ENCODE assay signal across 10 cellular contexts in the genomic region with DNA sequence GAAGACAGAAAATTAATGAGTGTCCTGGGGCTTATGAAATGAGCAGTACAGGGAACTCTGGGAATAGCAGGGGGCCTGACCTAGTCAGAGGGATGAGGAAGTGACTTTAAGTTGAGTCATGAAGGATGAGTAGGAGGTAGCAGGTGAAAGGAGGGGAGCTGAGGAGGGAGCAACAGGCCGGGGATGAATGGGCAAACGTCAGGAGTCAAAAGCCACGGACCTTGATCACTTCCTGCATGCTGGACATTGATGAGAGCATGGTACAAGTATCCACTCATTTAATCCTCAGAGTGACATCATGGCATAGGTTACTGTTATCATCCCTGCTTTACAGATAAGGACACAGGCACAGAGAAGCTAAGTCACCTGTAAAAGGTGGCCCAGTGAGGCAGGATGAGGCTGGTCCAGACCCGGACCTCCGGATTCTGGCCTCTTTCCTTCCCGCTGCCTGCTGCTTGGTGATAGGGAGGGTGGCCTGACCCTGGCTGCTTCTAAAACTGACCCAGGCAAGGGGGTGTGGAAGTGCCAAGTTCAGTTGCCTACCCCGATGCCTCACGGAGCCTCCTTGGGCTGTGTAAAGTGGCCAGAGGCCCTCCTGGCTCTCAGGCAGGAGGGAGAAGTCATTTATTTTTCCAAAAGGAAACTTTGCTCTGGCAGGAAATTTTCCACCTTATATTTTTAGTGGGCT. TPM values are rescaled to one million over a fixed set of nuclear protein-coding genes. Genes with fewer than 3 reads are reported as not detected.
DNase-seq lines count a peak whose midpoint lies in the region; ATAC-seq and TF ChIP-seq lines count a peak whose summit lies in the region.
"Had no signal": no experiment of that assay in that cellular context is flagged by ENCODE, and none has a peak within 500 bp of the region (broad histone marks: within the 10 kb centered on the region; RNA-seq: fewer than 3 reads in every experiment).

No MANE protein-coding gene starts in this region.

- H3K4me3 ChIP-seq in Panc1 (ENCODE audit: low read depth in 2 of 2, low read length in 2 of 2) (no peak overlapping the region), esophagus muscularis mucosa (no peak overlapping the region), spleen (no peak overlapping the region)
- H3K4me3 ChIP-seq: skin epidermis had no signal

- H3K4me1 ChIP-seq in Panc1 (ENCODE audit: control insufficient read depth, insufficient read depth, low read length) (0 out of 2 replicates have a peak, but pooled peaks cover 3% of the 10 kb centered on the region), esophagus muscularis mucosa (peaks cover 24 to 68% (median 32%) of the 10 kb centered on the region in 4 donors), spleen (peaks cover 0 to 36% (median 14%) of the 10 kb centered on the region in 6 donors)

- no peak overlapping the region for H3K27ac ChIP-seq in Panc1 (ENCODE audit: low read length)
- H3K27ac ChIP-seq in esophagus muscularis mucosa (replicated peaks in 1 of 4), result peak overlapping the region; percentile 25 to 63 (median 42)
- no peak overlapping the region for H3K27ac ChIP-seq in spleen
- H3K27ac ChIP-seq: C4-2B had no signal

- WGBS in esophagus muscularis mucosa, result 64% methylated on average over 5 of the region's 8 CpGs
- 37 to 64% (median 57%) methylated on average over 5 to 8 of the region's 8 CpGs for WGBS in spleen, 5 donors

- peak; percentile 47 for DNase-seq in activated CD4-positive, alpha-beta T cell treated with anti-CD3 and anti-CD28 coated beads for 36 hours
- no peak for DNase-seq in activated CD4-positive, alpha-beta T cell treated with anti-CD3 and anti-CD28 coated beads, Interleukin-2, amount 50 U/mL, for 4 hours
- DNase-seq in Panc1 (ENCODE audit: low read depth, low spot score) (peak; percentile 89), esophagus muscularis mucosa (ENCODE audit: extremely low spot score) (no peak), spleen (peak; percentile 28), NCI-H524 (lab: John Stamatoyannopoulos, UW) (no peak)

- TF ChIP-seq EP300 in esophagus muscularis mucosa (IDR thresholded peaks at IDR 0.05), result no peak

- CTCF ChIA-PET in activated CD4-positive, alpha-beta T cell treated with anti-CD3 and anti-CD28 coated beads for 36 hours (lab: Charles Lee), result interaction anchor here (0.5 kb wide), 1 partner anchor 289 kb away, joined by 3 read pairs; no protein-coding TSS in a partner anchor
- CTCF ChIA-PET in Panc1 (lab: Charles Lee), result no interaction called here

- H3K27me3 Mint-ChIP-seq in activated CD4-positive, alpha-beta T cell treated with anti-CD3 and anti-CD28 coated beads for 36 hours, result peaks cover 4% of the 10 kb centered on the region

- no peaks in the 10 kb centered on the region for H3K9me3 Mint-ChIP-seq in activated CD4-positive, alpha-beta T cell treated with anti-CD3 and anti-CD28 coated beads for 36 hours (ENCODE audit: low read depth)

- intact Hi-C loops in activated CD4-positive, alpha-beta T cell treated with anti-CD3 and anti-CD28 coated beads for 36 hours (cut with DNase I, micrococcal nuclease), result no loop called here
- intact Hi-C loops in Panc1 (cut with micrococcal nuclease; ENCODE audit: unreplicated experiment) (no loop called here), esophagus muscularis mucosa (cut with DNase I) (loop anchor here (10.0 kb wide), 1 partner anchor 48 kb away; no protein-coding TSS in a partner anchor), spleen (cut with DNase I; ENCODE audit: low total_unique reads) (no loop called here)

- H3K27ac Mint-ChIP-seq in activated CD4-positive, alpha-beta T cell treated with anti-CD3 and anti-CD28 coated beads for 36 hours, result peak overlapping the region; percentile 42

- H3K4me3 Mint-ChIP-seq in activated CD4-positive, alpha-beta T cell treated with anti-CD3 and anti-CD28 coated beads for 36 hours, result no peak overlapping the region

- H3K36me3 Mint-ChIP-seq in activated CD4-positive, alpha-beta T cell treated with anti-CD3 and anti-CD28 coated beads for 36 hours (ENCODE audit: low read depth), result no peaks in the 10 kb centered on the region

- ATAC-seq in activated CD4-positive, alpha-beta T cell treated with anti-CD3 and anti-CD28 coated beads for 36 hours, result peak; percentile 54
- ATAC-seq in Panc1 (peak; percentile 75), GM21619 (IDR thresholded peaks at IDR 0.05; ENCODE audit: unreplicated experiment) (no peak), HG03520 (IDR thresholded peaks at IDR 0.05; ENCODE audit: unreplicated experiment) (no peak)

- no peaks in the 10 kb centered on the region for H3K27me3 ChIP-seq in Panc1 (ENCODE audit: control insufficient read depth, insufficient read depth, low read length)
- peaks cover 0 to 8% (median 0%) of the 10 kb centered on the region in 4 donors for H3K27me3 ChIP-seq in esophagus muscularis mucosa
- peaks cover 0 to 3% (median 0%) of the 10 kb centered on the region in 7 donors for H3K27me3 ChIP-seq in spleen (replicated peaks in 1 of 7)

- BruUV-seq in Panc1 (replicated peaks; lab: Mats Ljungman, UMichigan), result no TSS peak

- no peaks in the 10 kb centered on the region for H3K9me3 ChIP-seq in Panc1 (ENCODE audit: control insufficient read depth, insufficient read depth, low read depth, low read length)
- H3K9me3 ChIP-seq in esophagus muscularis mucosa, result no peaks in the 10 kb centered on the region
- H3K9me3 ChIP-seq in spleen, result no peaks in the 10 kb centered on the region

- POLR2A ChIA-PET in activated CD4-positive, alpha-beta T cell treated with anti-CD3 and anti-CD28 coated beads for 36 hours (lab: Charles Lee), result no interaction called here
- POLR2A ChIA-PET in Panc1 (lab: Charles Lee), result interaction anchor here (0.5 to 0.6 kb wide), 2 partner anchors 113 to 342 kb away, joined by 3 read pairs; no protein-coding TSS in a partner anchor

- H3K36me3 ChIP-seq in Panc1 (ENCODE audit: control insufficient read depth, insufficient read depth, low read length) (no peaks in the 10 kb centered on the region), esophagus muscularis mucosa (no peaks in the 10 kb centered on the region), spleen (no peaks in the 10 kb centered on the region)

- no peak for TF ChIP-seq POLR2A in esophagus muscularis mucosa (IDR thresholded peaks at IDR 0.05; ENCODE audit: low read depth)
- TF ChIP-seq POLR2A in spleen (IDR thresholded peaks at IDR 0.05), result no peak

- TF ChIP-seq CTCF in Panc1 (IDR thresholded peaks at IDR 0.05) (no peak), esophagus muscularis mucosa (IDR thresholded peaks at IDR 0.05) (no peak), spleen (IDR thresholded peaks at IDR 0.05 in 8 of 11, conservative IDR thresholded peaks at IDR 0.05 in 3 of 11) (no peak)

- H3K4me1 Mint-ChIP-seq in activated CD4-positive, alpha-beta T cell treated with anti-CD3 and anti-CD28 coated beads for 36 hours, result peaks cover 25% of the 10 kb centered on the region

- in situ Hi-C loops in Panc1 (cut with HindIII; ENCODE audit: low pct_unique_long_range_greater_than_20kb, low sequenced_read_pairs), result no loop called here

RNA-seq across cellular contexts. Expression of a gene that starts 7.6 kb away (rescaled TPM):
- total RNA-seq in activated CD4-positive, alpha-beta T cell treated with anti-CD3 and anti-CD28 coated beads for 36 hours, result under 1 TPM; 0.09 to 0.11 TPM
- total RNA-seq in Panc1 (2021; ENCODE audit: unreplicated experiment) (0.36 TPM), esophagus muscularis mucosa (10 to 100 TPM in 1 of 4 donors, 1 to 10 TPM in 3; 5.8 to 12.2 (median 7.5) TPM), spleen (1 to 10 TPM; 1.5 to 8.8 (median 4.5) TPM)
- 0.13 TPM for polyA plus RNA-seq in Panc1 (2012; ENCODE audit: insufficient read length)
- polyA plus RNA-seq in spleen, result 1 to 10 TPM in 2 of 3 donors, under 1 TPM in 1; 0.93 to 2.4 (median 1.2) TPM

Comparison
In these comparisons a context has a peak if more than half of its experiments do, and no peak if none do; other contexts are left out.
1. DNase-seq: peak in activated CD4-positive, alpha-beta T cell treated with anti-CD3 and anti-CD28 coated beads for 36 hours (single experiment), Panc1 (single experiment) and spleen (single experiment); none in activated CD4-positive, alpha-beta T cell treated with anti-CD3 and anti-CD28 coated beads, Interleukin-2, amount 50 U/mL, for 4 hours (0 of 2), esophagus muscularis mucosa (single experiment) and NCI-H524 (0 of 2).
2. ATAC-seq: peak in activated CD4-positive, alpha-beta T cell treated with anti-CD3 and anti-CD28 coated beads for 36 hours (single experiment) and Panc1 (single experiment); none in GM21619 (single experiment) and HG03520 (single experiment).
3. H3K27ac ChIP-seq: peak in esophagus muscularis mucosa (4 of 4); none in Panc1 (single experiment) and spleen (0 of 8).